In the genomic region with DNA sequence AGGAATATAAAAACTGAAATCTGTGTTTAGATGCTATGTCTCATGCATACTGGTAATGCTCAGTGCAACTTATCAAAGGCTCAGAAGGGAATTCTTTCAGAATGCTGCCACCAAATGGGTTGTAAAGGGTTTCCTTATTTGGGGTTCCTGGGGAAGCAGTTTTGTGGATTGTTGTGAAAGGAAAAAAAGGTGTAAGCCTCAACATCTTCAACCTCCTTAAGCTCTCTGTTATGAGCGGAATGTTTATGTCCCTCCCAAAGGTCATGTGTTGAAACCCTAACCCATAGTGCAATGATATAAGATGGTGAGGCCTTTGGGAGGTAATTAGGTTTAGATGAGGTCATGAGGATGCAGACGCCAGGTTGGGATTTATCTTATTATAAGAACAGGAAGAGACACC, we compare ENCODE assay signal across 1 cellular context.
TF ChIP-seq lines count a peak whose summit lies in the region.

No MANE protein-coding gene starts in this region.

TF ChIP-seq in GM23338, 12 proteins besides CTCF, POLR2A, EP300 and RAD21:
- no peak for TF ChIP-seq NANOG (IDR thresholded peaks at IDR 0.05; ENCODE audit: borderline replicate concordance)
- no peak for TF ChIP-seq EZH2phosphoT487 (IDR thresholded peaks at IDR 0.05; ENCODE audit: unreplicated experiment)
- TF ChIP-seq JUNB (IDR thresholded peaks at IDR 0.05; ENCODE audit: unreplicated experiment): no peak
- TF ChIP-seq EZH2 (IDR thresholded peaks at IDR 0.05; ENCODE audit: low read depth, unreplicated experiment): no peak
- TF ChIP-seq, protein P1, sequence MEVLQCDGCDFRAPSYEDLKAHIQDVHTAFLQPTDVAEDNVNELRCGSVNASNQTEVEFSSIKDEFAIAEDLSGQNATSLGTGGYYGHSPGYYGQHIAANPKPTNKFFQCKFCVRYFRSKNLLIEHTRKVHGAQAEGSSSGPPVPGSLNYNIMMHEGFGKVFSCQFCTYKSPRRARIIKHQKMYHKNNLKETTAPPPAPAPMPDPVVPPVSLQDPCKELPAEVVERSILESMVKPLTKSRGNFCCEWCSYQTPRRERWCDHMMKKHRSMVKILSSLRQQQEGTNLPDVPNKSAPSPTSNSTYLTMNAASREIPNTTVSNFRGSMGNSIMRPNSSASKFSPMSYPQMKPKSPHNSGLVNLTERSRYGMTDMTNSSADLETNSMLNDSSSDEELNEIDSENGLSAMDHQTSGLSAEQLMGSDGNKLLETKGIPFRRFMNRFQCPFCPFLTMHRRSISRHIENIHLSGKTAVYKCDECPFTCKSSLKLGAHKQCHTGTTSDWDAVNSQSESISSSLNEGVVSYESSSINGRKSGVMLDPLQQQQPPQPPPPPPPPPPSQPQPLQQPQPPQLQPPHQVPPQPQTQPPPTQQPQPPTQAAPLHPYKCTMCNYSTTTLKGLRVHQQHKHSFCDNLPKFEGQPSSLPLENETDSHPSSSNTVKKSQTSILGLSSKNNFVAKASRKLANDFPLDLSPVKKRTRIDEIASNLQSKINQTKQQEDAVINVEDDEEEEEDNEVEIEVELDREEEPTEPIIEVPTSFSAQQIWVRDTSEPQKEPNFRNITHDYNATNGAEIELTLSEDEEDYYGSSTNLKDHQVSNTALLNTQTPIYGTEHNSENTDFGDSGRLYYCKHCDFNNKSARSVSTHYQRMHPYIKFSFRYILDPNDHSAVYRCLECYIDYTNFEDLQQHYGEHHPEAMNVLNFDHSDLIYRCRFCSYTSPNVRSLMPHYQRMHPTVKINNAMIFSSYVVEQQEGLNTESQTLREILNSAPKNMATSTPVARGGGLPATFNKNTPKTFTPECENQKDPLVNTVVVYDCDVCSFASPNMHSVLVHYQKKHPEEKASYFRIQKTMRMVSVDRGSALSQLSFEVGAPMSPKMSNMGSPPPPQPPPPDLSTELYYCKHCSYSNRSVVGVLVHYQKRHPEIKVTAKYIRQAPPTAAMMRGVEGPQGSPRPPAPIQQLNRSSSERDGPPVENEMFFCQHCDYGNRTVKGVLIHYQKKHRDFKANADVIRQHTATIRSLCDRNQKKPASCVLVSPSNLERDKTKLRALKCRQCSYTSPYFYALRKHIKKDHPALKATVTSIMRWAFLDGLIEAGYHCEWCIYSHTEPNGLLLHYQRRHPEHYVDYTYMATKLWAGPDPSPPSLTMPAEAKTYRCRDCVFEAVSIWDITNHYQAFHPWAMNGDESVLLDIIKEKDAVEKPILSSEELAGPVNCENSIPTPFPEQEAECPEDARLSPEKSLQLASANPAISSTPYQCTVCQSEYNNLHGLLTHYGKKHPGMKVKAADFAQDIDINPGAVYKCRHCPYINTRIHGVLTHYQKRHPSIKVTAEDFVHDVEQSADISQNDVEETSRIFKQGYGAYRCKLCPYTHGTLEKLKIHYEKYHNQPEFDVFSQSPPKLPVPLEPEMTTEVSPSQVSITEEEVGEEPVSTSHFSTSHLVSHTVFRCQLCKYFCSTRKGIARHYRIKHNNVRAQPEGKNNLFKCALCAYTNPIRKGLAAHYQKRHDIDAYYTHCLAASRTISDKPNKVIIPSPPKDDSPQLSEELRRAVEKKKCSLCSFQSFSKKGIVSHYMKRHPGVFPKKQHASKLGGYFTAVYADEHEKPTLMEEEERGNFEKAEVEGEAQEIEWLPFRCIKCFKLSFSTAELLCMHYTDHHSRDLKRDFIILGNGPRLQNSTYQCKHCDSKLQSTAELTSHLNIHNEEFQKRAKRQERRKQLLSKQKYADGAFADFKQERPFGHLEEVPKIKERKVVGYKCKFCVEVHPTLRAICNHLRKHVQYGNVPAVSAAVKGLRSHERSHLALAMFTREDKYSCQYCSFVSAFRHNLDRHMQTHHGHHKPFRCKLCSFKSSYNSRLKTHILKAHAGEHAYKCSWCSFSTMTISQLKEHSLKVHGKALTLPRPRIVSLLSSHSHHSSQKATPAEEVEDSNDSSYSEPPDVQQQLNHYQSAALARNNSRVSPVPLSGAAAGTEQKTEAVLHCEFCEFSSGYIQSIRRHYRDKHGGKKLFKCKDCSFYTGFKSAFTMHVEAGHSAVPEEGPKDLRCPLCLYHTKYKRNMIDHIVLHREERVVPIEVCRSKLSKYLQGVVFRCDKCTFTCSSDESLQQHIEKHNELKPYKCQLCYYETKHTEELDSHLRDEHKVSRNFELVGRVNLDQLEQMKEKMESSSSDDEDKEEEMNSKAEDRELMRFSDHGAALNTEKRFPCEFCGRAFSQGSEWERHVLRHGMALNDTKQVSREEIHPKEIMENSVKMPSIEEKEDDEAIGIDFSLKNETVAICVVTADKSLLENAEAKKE (CRISPR knock-in tag; IDR thresholded peaks at IDR 0.05): no peak
- TF ChIP-seq, protein P2, sequence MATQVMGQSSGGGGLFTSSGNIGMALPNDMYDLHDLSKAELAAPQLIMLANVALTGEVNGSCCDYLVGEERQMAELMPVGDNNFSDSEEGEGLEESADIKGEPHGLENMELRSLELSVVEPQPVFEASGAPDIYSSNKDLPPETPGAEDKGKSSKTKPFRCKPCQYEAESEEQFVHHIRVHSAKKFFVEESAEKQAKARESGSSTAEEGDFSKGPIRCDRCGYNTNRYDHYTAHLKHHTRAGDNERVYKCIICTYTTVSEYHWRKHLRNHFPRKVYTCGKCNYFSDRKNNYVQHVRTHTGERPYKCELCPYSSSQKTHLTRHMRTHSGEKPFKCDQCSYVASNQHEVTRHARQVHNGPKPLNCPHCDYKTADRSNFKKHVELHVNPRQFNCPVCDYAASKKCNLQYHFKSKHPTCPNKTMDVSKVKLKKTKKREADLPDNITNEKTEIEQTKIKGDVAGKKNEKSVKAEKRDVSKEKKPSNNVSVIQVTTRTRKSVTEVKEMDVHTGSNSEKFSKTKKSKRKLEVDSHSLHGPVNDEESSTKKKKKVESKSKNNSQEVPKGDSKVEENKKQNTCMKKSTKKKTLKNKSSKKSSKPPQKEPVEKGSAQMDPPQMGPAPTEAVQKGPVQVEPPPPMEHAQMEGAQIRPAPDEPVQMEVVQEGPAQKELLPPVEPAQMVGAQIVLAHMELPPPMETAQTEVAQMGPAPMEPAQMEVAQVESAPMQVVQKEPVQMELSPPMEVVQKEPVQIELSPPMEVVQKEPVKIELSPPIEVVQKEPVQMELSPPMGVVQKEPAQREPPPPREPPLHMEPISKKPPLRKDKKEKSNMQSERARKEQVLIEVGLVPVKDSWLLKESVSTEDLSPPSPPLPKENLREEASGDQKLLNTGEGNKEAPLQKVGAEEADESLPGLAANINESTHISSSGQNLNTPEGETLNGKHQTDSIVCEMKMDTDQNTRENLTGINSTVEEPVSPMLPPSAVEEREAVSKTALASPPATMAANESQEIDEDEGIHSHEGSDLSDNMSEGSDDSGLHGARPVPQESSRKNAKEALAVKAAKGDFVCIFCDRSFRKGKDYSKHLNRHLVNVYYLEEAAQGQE (IDR thresholded peaks at IDR 0.05; ENCODE audit: unreplicated experiment): no peak
- TF ChIP-seq ZNF331 (CRISPR knock-in tag; IDR thresholded peaks at IDR 0.05; ENCODE audit: low read depth): no peak
- TF ChIP-seq POLR2AphosphoS5 (IDR thresholded peaks at IDR 0.05; ENCODE audit: low read depth): no peak
- TF ChIP-seq CREB1 (CRISPR knock-in tag; IDR thresholded peaks at IDR 0.05; ENCODE audit: low read depth): no peak
- TF ChIP-seq, protein P3, sequence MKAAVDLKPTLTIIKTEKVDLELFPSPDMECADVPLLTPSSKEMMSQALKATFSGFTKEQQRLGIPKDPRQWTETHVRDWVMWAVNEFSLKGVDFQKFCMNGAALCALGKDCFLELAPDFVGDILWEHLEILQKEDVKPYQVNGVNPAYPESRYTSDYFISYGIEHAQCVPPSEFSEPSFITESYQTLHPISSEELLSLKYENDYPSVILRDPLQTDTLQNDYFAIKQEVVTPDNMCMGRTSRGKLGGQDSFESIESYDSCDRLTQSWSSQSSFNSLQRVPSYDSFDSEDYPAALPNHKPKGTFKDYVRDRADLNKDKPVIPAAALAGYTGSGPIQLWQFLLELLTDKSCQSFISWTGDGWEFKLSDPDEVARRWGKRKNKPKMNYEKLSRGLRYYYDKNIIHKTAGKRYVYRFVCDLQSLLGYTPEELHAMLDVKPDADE (IDR thresholded peaks at IDR 0.05): no peak
- TF ChIP-seq ZNF114 (CRISPR knock-in tag; IDR thresholded peaks at IDR 0.05): no peak
- TF ChIP-seq STAT1 (IDR thresholded peaks at IDR 0.05; ENCODE audit: unreplicated experiment): no peak
